ENCODE assay signal across 8 cellular contexts in genomic region chr2:55010149-55010591, GRCh38. TPM values are rescaled to one million over a fixed set of nuclear protein-coding genes. Genes with fewer than 3 reads are reported as not detected.
DNase-seq lines count a peak whose midpoint lies in the region; ATAC-seq and TF ChIP-seq lines count a peak whose summit lies in the region.

No MANE protein-coding gene starts in this region.

- TF ChIP-seq CTCF in Caco-2 (IDR thresholded peaks at IDR 0.05; ENCODE audit: insufficient read depth in 1 of 2, low read depth in 1 of 2, low read length in 1 of 2, severe bottlenecking in 1 of 2, unreplicated experiment in 1 of 2) (no peak), MCF 10A (IDR thresholded peaks at IDR 0.05; ENCODE audit: unreplicated experiment) (no peak)

- no peaks in the 10 kb centered on the region for H3K36me3 ChIP-seq in Caco-2 (ENCODE audit: control insufficient read depth, insufficient read depth, low read length)

- H3K4me1 Mint-ChIP-seq in Caco-2 (ENCODE audit: low read depth, unreplicated experiment) (peaks cover 49% of the 10 kb centered on the region), MCF 10A (ENCODE audit: insufficient read depth, unreplicated experiment) (peaks cover 56% of the 10 kb centered on the region)

- intact Hi-C loops in Caco-2 (cut with micrococcal nuclease; ENCODE audit: unreplicated experiment) = no loop called here
- intact Hi-C loops in MCF 10A (cut with micrococcal nuclease) = loop anchor here (5.0 kb wide), 1 partner anchor 253 kb away; no protein-coding TSS in a partner anchor
- intact Hi-C loops in left colon (cut with DNase I, micrococcal nuclease) = no loop called here

- no peaks in the 10 kb centered on the region for H3K9me3 ChIP-seq in Caco-2

- H3K4me1 ChIP-seq in Caco-2 = peaks cover 85% of the 10 kb centered on the region

- H3K27me3 ChIP-seq in Caco-2 (replicated peaks; ENCODE audit: control insufficient read depth, insufficient read depth, low read length) = no peaks in the 10 kb centered on the region

- ATAC-seq in GM19452 (IDR thresholded peaks at IDR 0.05; ENCODE audit: unreplicated experiment) (peak; percentile 91), HG03460 (IDR thresholded peaks at IDR 0.05; ENCODE audit: unreplicated experiment) (peak; percentile 92), left colon (peak; percentile 86)

- H3K36me3 Mint-ChIP-seq in Caco-2 (ENCODE audit: insufficient read depth, unreplicated experiment) (peaks cover 9% of the 10 kb centered on the region), MCF 10A (ENCODE audit: insufficient read depth, unreplicated experiment) (peaks cover 7% of the 10 kb centered on the region)

- H3K9me3 Mint-ChIP-seq in Caco-2 (ENCODE audit: unreplicated experiment) (no peaks in the 10 kb centered on the region), MCF 10A (ENCODE audit: unreplicated experiment) (no peaks in the 10 kb centered on the region)

- no peak overlapping the region for H3K4me3 ChIP-seq in Caco-2 (ENCODE audit: low read depth, low read length)

- BruUV-seq in Caco-2 (replicated peaks; lab: Mats Ljungman, UMichigan) = no TSS peak
- BruUV-seq in MCF 10A (replicated peaks; lab: Mats Ljungman, UMichigan) = no TSS peak

- CTCF ChIA-PET in Caco-2 (lab: Charles Lee) (no interaction called here), MCF 10A (lab: Yijun Ruan, JAX) (interaction anchor here (0.7 to 16.8 kb wide), 9 partner anchors 19 to 296 kb away, joined by 3 to 160 read pairs (median 4); partner anchors contain the start of gene RTN4)

- DNase-seq in Caco-2 = peak in 1 of 2 experiments; percentile 18
- peak; percentile 48 for DNase-seq in T follicular helper cell (ENCODE audit: low read depth)
- DNase-seq in MCF 10A (ENCODE audit: unreplicated experiment) = peak; percentile 63
- peak; percentile 69 to 82 for DNase-seq in left colon
- peak; percentile 4 for DNase-seq in stimulated activated CD8-positive, alpha-beta memory T cell treated with anti-CD3 and anti-CD28 coated beads, Interleukin-4, amount 100 ng/mL, for 24 hours (ENCODE audit: low read depth)
- DNase-seq in NCI-H1417 treated with DMSO at 0.1 percent for 48 hours (lab: John Stamatoyannopoulos, UW) = no peak

- POLR2A ChIA-PET in Caco-2 (lab: Charles Lee) = interaction anchor here (0.5 kb wide), 1 partner anchor 18 kb away, joined by 7 read pairs; no protein-coding TSS in a partner anchor
- POLR2A ChIA-PET in MCF 10A (lab: Yijun Ruan, JAX) = interaction anchor here (0.6 to 16.5 kb wide), 32 partner anchors 9 to 907 kb away, joined by 3 to 289 read pairs (median 5); partner anchors contain the start of genes CLHC1, EML6, RPS27A and RTN4

- H3K27ac Mint-ChIP-seq in Caco-2 (ENCODE audit: unreplicated experiment) (no peak overlapping the region), MCF 10A (ENCODE audit: low read depth, unreplicated experiment) (peak overlapping the region; percentile 76)

- H3K4me3 Mint-ChIP-seq in Caco-2 (ENCODE audit: unreplicated experiment) (peak overlapping the region; percentile 3), MCF 10A (ENCODE audit: unreplicated experiment) (peak overlapping the region; percentile 77)

- H3K27me3 Mint-ChIP-seq in Caco-2 (ENCODE audit: insufficient read depth, unreplicated experiment) (no peaks in the 10 kb centered on the region), MCF 10A (ENCODE audit: insufficient read depth, unreplicated experiment) (no peaks in the 10 kb centered on the region)

RNA-seq across cellular contexts. Expression of gene RTN4, which starts 40.1 kb away (rescaled TPM):
- 231 and 236 TPM in 2 replicates for total RNA-seq in Caco-2 (2022)
- 389 and 391 TPM in 2 replicates for total RNA-seq in MCF 10A (2022)
- total RNA-seq in left colon = 100 to 1,000 TPM; 237 to 280 TPM
